Comparison of ENCODE assay signal across 14 cellular contexts in the genomic region with DNA sequence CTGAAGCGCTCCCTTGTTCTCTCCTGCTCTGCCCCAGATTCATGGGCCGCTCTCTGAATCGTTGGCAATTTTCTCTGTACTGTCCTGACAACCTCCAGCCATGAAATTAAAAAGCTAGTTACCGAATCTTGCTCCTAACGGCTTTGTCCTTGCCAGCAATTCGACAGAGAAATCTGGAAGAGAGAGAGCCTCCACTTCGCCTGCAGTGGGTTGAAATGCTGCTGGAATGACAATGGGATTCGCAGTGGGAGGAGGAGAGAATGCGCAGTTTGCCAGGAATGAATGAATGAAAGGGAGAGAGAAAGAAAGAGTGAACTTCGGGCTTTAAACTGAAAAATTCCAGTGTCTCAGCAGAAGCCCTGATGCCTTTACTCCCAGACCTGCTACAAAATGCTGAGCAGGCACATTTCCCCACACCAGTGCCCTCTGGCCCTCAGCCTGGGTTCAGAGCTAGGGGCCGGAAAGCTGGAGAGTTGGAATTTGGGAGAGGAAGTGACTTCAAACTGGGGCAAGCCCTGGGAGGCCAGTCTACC. TPM values are rescaled to one million over a fixed set of nuclear protein-coding genes. Genes with fewer than 3 reads are reported as not detected.
DNase-seq lines count a peak whose midpoint lies in the region; ATAC-seq, FAIRE-seq and TF ChIP-seq lines count a peak whose summit lies in the region.
"Had no signal": no experiment of that assay in that cellular context is flagged by ENCODE, and none has a peak within 500 bp of the region (broad histone marks: within the 10 kb centered on the region; RNA-seq: fewer than 3 reads in every experiment).

No MANE protein-coding gene starts in this region.

- H3K79me1 ChIP-seq in mesenchymal stem cell (replicated peaks; ENCODE audit: low read length, poor library complexity, severe bottlenecking) = no peaks in the 10 kb centered on the region

- no peak overlapping the region for H3K4me3 Mint-ChIP-seq in activated T-cell treated with anti-CD3 and anti-CD28 coated beads, Interleukin-2, amount 50 U/mL, for 4 hours

- H2BK5ac ChIP-seq in mesenchymal stem cell (ENCODE audit: low read depth, low read length, poor library complexity, severe bottlenecking) = no peak overlapping the region

- DNase-seq in head of caudate nucleus (peak in 39 of 42 donors; percentile 37 to 89 (median 67)), mesenchymal stem cell (no peak), H54 (ENCODE audit: insufficient read length, low spot score) (no peak), HUDEP-2 (lab: John Stamatoyannopoulos, UW; ENCODE audit: unreplicated experiment in 76 of 76) (no peak)
- no peak for DNase-seq in activated T-cell treated with anti-CD3 and anti-CD28 coated beads, Interleukin-2, amount 50 U/mL, for 4 hours
- DNase-seq: activated CD8-positive, alpha-beta memory T cell treated with anti-CD3 and anti-CD28 coated beads, Interleukin-2, amount 50 U/mL, for 4 hours; activated naive CD4-positive, alpha-beta T cell treated with Interleukin-2 at 50 U/mL for 16 hours; Caco-2; effector CD4-positive, alpha-beta T cell; NCI-H1048; stimulated activated CD4-positive, alpha-beta T cell treated with anti-CD3 and anti-CD28 coated beads, Interleukin-12 subunit alpha, Interleukin-12 subunit beta, amount 100 ng/mL, for 4 hours had no signal

- no peak overlapping the region for H3K4me2 ChIP-seq in mesenchymal stem cell (ENCODE audit: low read length, poor library complexity, severe bottlenecking)
- peak overlapping the region; percentile 22 for H3K4me2 ChIP-seq in skeletal muscle satellite cell (ENCODE audit: low read length)

- TF ChIP-seq POLR2A in H54 (IDR thresholded peaks at IDR 0.05; ENCODE audit: low read depth, low read length) = no peak

- H3K4me3 ChIP-seq in HUES64 (ENCODE audit: low read length) (no peak overlapping the region), mesenchymal stem cell (ENCODE audit: insufficient read depth in 1 of 2, low read depth in 1 of 2, low read length in 2 of 2) (no peak overlapping the region), skeletal muscle satellite cell (ENCODE audit: low read length) (no peak overlapping the region)

- no peak overlapping the region for H3K14ac ChIP-seq in mesenchymal stem cell (ENCODE audit: low read length in 2 of 2)

- no peak for FAIRE-seq in H54 (lab: Jason Lieb, UNC)

- no peak overlapping the region for H2AFZ ChIP-seq in mesenchymal stem cell (ENCODE audit: low read depth, low read length)

- no peak overlapping the region for H4K91ac ChIP-seq in mesenchymal stem cell (ENCODE audit: low read length)

- intact Hi-C loops in head of caudate nucleus (cut with DNase I) = no loop called here

- H3K23ac ChIP-seq in mesenchymal stem cell (ENCODE audit: low read length in 2 of 2) = peak overlapping the region in 1 of 2 experiments; percentile 26

- H3K18ac ChIP-seq in mesenchymal stem cell (ENCODE audit: low read depth in 1 of 2, low read length in 2 of 2) = no peak overlapping the region

- H3K36me3 Mint-ChIP-seq in activated T-cell treated with anti-CD3 and anti-CD28 coated beads, Interleukin-2, amount 50 U/mL, for 4 hours (ENCODE audit: insufficient read depth) = no peaks in the 10 kb centered on the region

- no peaks in the 10 kb centered on the region for H3K9me3 ChIP-seq in HUES64 (ENCODE audit: insufficient read depth, low read depth, low read length)
- no peaks in the 10 kb centered on the region for H3K9me3 ChIP-seq in mesenchymal stem cell (ENCODE audit: control insufficient read depth, low read length)
- no peaks in the 10 kb centered on the region for H3K9me3 ChIP-seq in skeletal muscle satellite cell (replicated peaks; ENCODE audit: low read length)
- H3K9me3 ChIP-seq: Caco-2 had no signal

- no peak for ATAC-seq in activated T-cell treated with anti-CD3 and anti-CD28 coated beads, Interleukin-2, amount 50 U/mL, for 4 hours
- no peak for ATAC-seq in GM19463 (IDR thresholded peaks at IDR 0.05; ENCODE audit: unreplicated experiment)

- H3K4me1 ChIP-seq in HUES64 (ENCODE audit: insufficient read depth, low read length) (peaks cover 23% of the 10 kb centered on the region), mesenchymal stem cell (ENCODE audit: control insufficient read depth, insufficient read depth, low read depth, low read length) (peaks cover 10% of the 10 kb centered on the region), skeletal muscle satellite cell (ENCODE audit: control insufficient read depth, insufficient read depth, low read length) (peaks cover 10% of the 10 kb centered on the region)

- H3K36me3 ChIP-seq in HUES64 (ENCODE audit: insufficient read depth, low read length) = no peaks in the 10 kb centered on the region
- no peaks in the 10 kb centered on the region for H3K36me3 ChIP-seq in mesenchymal stem cell (ENCODE audit: control insufficient read depth in 1 of 2, insufficient read depth in 2 of 2, low read depth in 1 of 2, low read length in 2 of 2)
- no peaks in the 10 kb centered on the region for H3K36me3 ChIP-seq in skeletal muscle satellite cell (ENCODE audit: insufficient read depth, low read length)

- 27% methylated on average over 11 of the region's 11 CpGs for WGBS in HUES64
- WGBS in mesenchymal stem cell = 58% methylated on average over 8 of the region's 11 CpGs

- H3K4ac ChIP-seq in mesenchymal stem cell (ENCODE audit: low read depth in 1 of 2, low read length in 2 of 2) = no peak overlapping the region

- H2BK120ac ChIP-seq in mesenchymal stem cell (ENCODE audit: low read depth, low read length) = no peak overlapping the region

- H2AK5ac ChIP-seq in mesenchymal stem cell (ENCODE audit: low read length, severe bottlenecking) = no peak overlapping the region

- no peak overlapping the region for H2BK15ac ChIP-seq in mesenchymal stem cell (ENCODE audit: low read depth, poor library complexity, severe bottlenecking)

- no peak overlapping the region for H2BK12ac ChIP-seq in mesenchymal stem cell (ENCODE audit: low read length in 2 of 2)

- H4K8ac ChIP-seq in mesenchymal stem cell (ENCODE audit: low read length) = no peak overlapping the region

- no peaks in the 10 kb centered on the region for H3K27me3 Mint-ChIP-seq in activated T-cell treated with anti-CD3 and anti-CD28 coated beads, Interleukin-2, amount 50 U/mL, for 4 hours (ENCODE audit: low read depth)

- H3K4me1 Mint-ChIP-seq in activated T-cell treated with anti-CD3 and anti-CD28 coated beads, Interleukin-2, amount 50 U/mL, for 4 hours (ENCODE audit: low read depth) = no peaks in the 10 kb centered on the region

- no peaks in the 10 kb centered on the region for H3K9me3 Mint-ChIP-seq in activated T-cell treated with anti-CD3 and anti-CD28 coated beads, Interleukin-2, amount 50 U/mL, for 4 hours

- H3K9ac ChIP-seq in HUES64 (ENCODE audit: low read depth, low read length) = peak overlapping the region; percentile 55
- H3K9ac ChIP-seq in mesenchymal stem cell (ENCODE audit: low read length) = peak overlapping the region; percentile 25
- H3K9ac ChIP-seq in skeletal muscle satellite cell (ENCODE audit: low read depth, low read length) = no peak overlapping the region

- H3K27ac ChIP-seq in HUES64 (ENCODE audit: low read depth, low read length) (peak overlapping the region; percentile 82), mesenchymal stem cell (ENCODE audit: low read length, poor library complexity, severe bottlenecking) (no peak overlapping the region)

- no peaks in the 10 kb centered on the region for H3K27me3 ChIP-seq in HUES64 (ENCODE audit: insufficient read depth, low read length)
- peaks cover 10 to 17% of the 10 kb centered on the region in 2 experiments for H3K27me3 ChIP-seq in mesenchymal stem cell (ENCODE audit: control insufficient read depth in 1 of 2, insufficient read depth in 1 of 2, low read length in 2 of 2)
- H3K27me3 ChIP-seq in skeletal muscle satellite cell (ENCODE audit: control insufficient read depth, insufficient read depth, low read length) = peaks cover 54% of the 10 kb centered on the region

RNA-seq across cellular contexts. Expression of a gene that starts 11.5 kb away (rescaled TPM):
- 130 TPM for polyA plus RNA-seq in HUES64 (2013, experiment 1 of 2)
- 133 TPM for polyA plus RNA-seq in HUES64 (2013, experiment 2 of 2)
- 79.3 TPM for polyA plus RNA-seq in mesenchymal stem cell (2013, experiment 1 of 2)
- 84.2 TPM for polyA plus RNA-seq in mesenchymal stem cell (2013, experiment 2 of 2)
- 47.2 and 47.4 TPM in 2 replicates for total RNA-seq in skeletal muscle satellite cell (2012; rRNA removed)
- 10 to 100 TPM; 24.8 to 29.5 (median 26.8) TPM for total RNA-seq in activated T-cell treated with anti-CD3 and anti-CD28 coated beads, Interleukin-2, amount 50 U/mL, for 4 hours

Comparison
In these comparisons a context has a peak if more than half of its experiments do, and no peak if none do; other contexts are left out.
1. DNase-seq: peak in head of caudate nucleus (39 of 42); none in mesenchymal stem cell (single experiment), activated T-cell treated with anti-CD3 and anti-CD28 coated beads, Interleukin-2, amount 50 U/mL, for 4 hours (single experiment), H54 (single experiment) and HUDEP-2 (0 of 76).